ENCODE assay signal across 13 cellular contexts in genomic region chr16:4378202-4378666, GRCh38. TPM values are rescaled to one million over a fixed set of nuclear protein-coding genes. Genes with fewer than 3 reads are reported as not detected.
DNase-seq lines count a peak whose midpoint lies in the region; ATAC-seq and TF ChIP-seq lines count a peak whose summit lies in the region.
"Had no signal": no experiment of that assay in that cellular context is flagged by ENCODE, and none has a peak within 500 bp of the region (broad histone marks: within the 10 kb centered on the region; RNA-seq: fewer than 3 reads in every experiment).

No MANE protein-coding gene starts in this region.

- H3K9me3 Mint-ChIP-seq in Calu3 (ENCODE audit: low read depth, unreplicated experiment), result no peaks in the 10 kb centered on the region
- H3K9me3 Mint-ChIP-seq in activated T-helper 17 cell treated with anti-CD3 and anti-CD28 coated beads, Interleukin-2, amount 50 U/mL, for 72 hours, result no peaks in the 10 kb centered on the region
- no peaks in the 10 kb centered on the region for H3K9me3 Mint-ChIP-seq in activated CD8-positive, alpha-beta memory T cell treated with anti-CD3 and anti-CD28 coated beads, Interleukin-2, amount 10 ng/mL, durations not matched to agents 7 days and 5 days (ENCODE audit: low read depth)
- H3K9me3 Mint-ChIP-seq: activated naive CD4-positive, alpha-beta T cell treated with anti-CD3 and anti-CD28 coated beads, Interleukin-2, amount 50 U/mL, for 72 hours; T-helper 1 cell treated with Interleukin-12 subunit alpha and Interleukin-12 subunit beta and Interleukin-4 antibody, amounts not matched to agents 30 μg/mL and 1 μg/mL, for 36 hours had no signal

- peak overlapping the region; percentile 82 for H3K27ac ChIP-seq in left ventricle myocardium inferior (replicated peaks)

- peak overlapping the region; percentile 73 for H3K27ac Mint-ChIP-seq in Calu3 (ENCODE audit: unreplicated experiment)
- H3K27ac Mint-ChIP-seq in activated T-helper 17 cell treated with anti-CD3 and anti-CD28 coated beads, Interleukin-2, amount 50 U/mL, for 72 hours, result peak overlapping the region; percentile 83
- no peak overlapping the region for H3K27ac Mint-ChIP-seq in activated CD8-positive, alpha-beta memory T cell treated with anti-CD3 and anti-CD28 coated beads, Interleukin-2, amount 10 ng/mL, durations not matched to agents 7 days and 5 days
- H3K27ac Mint-ChIP-seq: CD4-positive, CD25-positive, alpha-beta regulatory T cell; T-helper 1 cell treated with Interleukin-12 subunit alpha and Interleukin-12 subunit beta and Interleukin-4 antibody, amounts not matched to agents 30 μg/mL and 1 μg/mL, for 36 hours had no signal

- intact Hi-C loops in Calu3 (cut with micrococcal nuclease; ENCODE audit: unreplicated experiment) (no loop called here), left ventricle myocardium inferior (cut with micrococcal nuclease) (no loop called here)

- H3K4me1 Mint-ChIP-seq in Calu3 (ENCODE audit: low read depth, unreplicated experiment), result peaks cover 49% of the 10 kb centered on the region
- H3K4me1 Mint-ChIP-seq in activated T-helper 17 cell treated with anti-CD3 and anti-CD28 coated beads, Interleukin-2, amount 50 U/mL, for 72 hours, result no peaks in the 10 kb centered on the region
- peaks cover 2% of the 10 kb centered on the region for H3K4me1 Mint-ChIP-seq in activated CD8-positive, alpha-beta memory T cell treated with anti-CD3 and anti-CD28 coated beads, Interleukin-2, amount 10 ng/mL, durations not matched to agents 7 days and 5 days

- DNase-seq in Calu3, result no peak
- DNase-seq in left ventricle myocardium inferior, result peak; percentile 54
- no peak for DNase-seq in NCI-H345 (lab: John Stamatoyannopoulos, UW)
- no peak for DNase-seq in inferior parietal cortex (ENCODE audit: extremely low spot score)
- DNase-seq in activated CD8-positive, alpha-beta memory T cell treated with anti-CD3 and anti-CD28 coated beads, Interleukin-2, amount 10 ng/mL, durations not matched to agents 7 days and 5 days, result no peak
- DNase-seq: CD4-positive, CD25-positive, alpha-beta regulatory T cell; NCI-H2029 had no signal

- H3K9me3 ChIP-seq in left ventricle myocardium inferior (replicated peaks) (no peaks in the 10 kb centered on the region), skeletal muscle satellite cell (replicated peaks; ENCODE audit: low read length) (no peaks in the 10 kb centered on the region)
- H3K9me3 ChIP-seq: HAP-1 had no signal

- H3K27me3 ChIP-seq in left ventricle myocardium inferior (ENCODE audit: low read depth) (no peaks in the 10 kb centered on the region), skeletal muscle satellite cell (ENCODE audit: control insufficient read depth, insufficient read depth, low read length) (no peaks in the 10 kb centered on the region)

- no peak for TF ChIP-seq CTCF in Calu3 (IDR thresholded peaks at IDR 0.05; ENCODE audit: unreplicated experiment)
- TF ChIP-seq CTCF in left ventricle myocardium inferior (IDR thresholded peaks at IDR 0.05; ENCODE audit: borderline replicate concordance), result no peak

- no peak overlapping the region for H3K9ac ChIP-seq in skeletal muscle satellite cell (ENCODE audit: low read depth, low read length)

- H3K36me3 Mint-ChIP-seq in Calu3 (ENCODE audit: insufficient read depth, unreplicated experiment), result peaks cover 77% of the 10 kb centered on the region
- H3K36me3 Mint-ChIP-seq in activated T-helper 17 cell treated with anti-CD3 and anti-CD28 coated beads, Interleukin-2, amount 50 U/mL, for 72 hours (ENCODE audit: low read depth), result peaks cover 9% of the 10 kb centered on the region
- peaks cover under 1% of the 10 kb centered on the region for H3K36me3 Mint-ChIP-seq in activated CD8-positive, alpha-beta memory T cell treated with anti-CD3 and anti-CD28 coated beads, Interleukin-2, amount 10 ng/mL, durations not matched to agents 7 days and 5 days
- H3K36me3 Mint-ChIP-seq: activated naive CD4-positive, alpha-beta T cell treated with anti-CD3 and anti-CD28 coated beads, Interleukin-2, amount 50 U/mL, for 72 hours; CD4-positive, CD25-positive, alpha-beta regulatory T cell had no signal

- no TSS peak for BruUV-seq in Calu3 (replicated peaks; lab: Mats Ljungman, UMichigan)

- H3K4me1 ChIP-seq in left ventricle myocardium inferior (peaks cover 84% of the 10 kb centered on the region), skeletal muscle satellite cell (ENCODE audit: control insufficient read depth, insufficient read depth, low read length) (peaks cover 66% of the 10 kb centered on the region)
- H3K4me1 ChIP-seq: HAP-1 had no signal

- peak overlapping the region; percentile 14 for H3K4me3 Mint-ChIP-seq in Calu3 (ENCODE audit: low read depth, unreplicated experiment)
- H3K4me3 Mint-ChIP-seq in activated T-helper 17 cell treated with anti-CD3 and anti-CD28 coated beads, Interleukin-2, amount 50 U/mL, for 72 hours, result no peak overlapping the region
- no peak overlapping the region for H3K4me3 Mint-ChIP-seq in activated CD8-positive, alpha-beta memory T cell treated with anti-CD3 and anti-CD28 coated beads, Interleukin-2, amount 10 ng/mL, durations not matched to agents 7 days and 5 days
- H3K4me3 Mint-ChIP-seq: T-helper 1 cell treated with Interleukin-12 subunit alpha and Interleukin-12 subunit beta and Interleukin-4 antibody, amounts not matched to agents 30 μg/mL and 1 μg/mL, for 36 hours had no signal

- CTCF ChIA-PET in Calu3 (lab: Charles Lee), result interaction anchor here (0.6 to 1.1 kb wide), 2 partner anchors 9 to 15 kb away, joined by 3 read pairs; no protein-coding TSS in a partner anchor
- CTCF ChIA-PET in activated CD8-positive, alpha-beta memory T cell treated with anti-CD3 and anti-CD28 coated beads, Interleukin-2, amount 10 ng/mL, durations not matched to agents 7 days and 5 days (lab: Charles Lee), result interaction anchor here (2.2 kb wide), 1 partner anchor 31 kb away, joined by 5 read pairs; no protein-coding TSS in a partner anchor

- peak overlapping the region; percentile 44 for H3K4me2 ChIP-seq in skeletal muscle satellite cell (ENCODE audit: low read length)

- H3K36me3 ChIP-seq in left ventricle myocardium inferior (peaks cover 27% of the 10 kb centered on the region), skeletal muscle satellite cell (ENCODE audit: insufficient read depth, low read length) (peaks cover 28% of the 10 kb centered on the region)
- H3K36me3 ChIP-seq: HAP-1 had no signal

- ATAC-seq in activated T-helper 17 cell treated with anti-CD3 and anti-CD28 coated beads, Interleukin-2, amount 50 U/mL, for 72 hours (replicated peaks), result no peak
- ATAC-seq in HG02973 (IDR thresholded peaks at IDR 0.05; ENCODE audit: unreplicated experiment), result no peak
- no peak for ATAC-seq in activated CD8-positive, alpha-beta memory T cell treated with anti-CD3 and anti-CD28 coated beads, Interleukin-2, amount 10 ng/mL, durations not matched to agents 7 days and 5 days

- no peak overlapping the region for H3K4me3 ChIP-seq in left ventricle myocardium inferior
- H3K4me3 ChIP-seq in skeletal muscle satellite cell (ENCODE audit: low read length), result no peak overlapping the region
- H3K4me3 ChIP-seq: HAP-1 had no signal

- H3K27me3 Mint-ChIP-seq in Calu3 (ENCODE audit: unreplicated experiment), result no peaks in the 10 kb centered on the region
- H3K27me3 Mint-ChIP-seq in activated T-helper 17 cell treated with anti-CD3 and anti-CD28 coated beads, Interleukin-2, amount 50 U/mL, for 72 hours, result no peaks in the 10 kb centered on the region
- no peaks in the 10 kb centered on the region for H3K27me3 Mint-ChIP-seq in activated CD8-positive, alpha-beta memory T cell treated with anti-CD3 and anti-CD28 coated beads, Interleukin-2, amount 10 ng/mL, durations not matched to agents 7 days and 5 days
- H3K27me3 Mint-ChIP-seq: CD4-positive, CD25-positive, alpha-beta regulatory T cell had no signal

RNA-seq across cellular contexts. Expression of gene VASN, which starts 6.6 kb away (rescaled TPM):
- total RNA-seq in Calu3 (2022) (18.1 and 22.4 TPM in 2 replicates), left ventricle myocardium inferior (5.5 TPM)
- under 1 TPM; 0.11 to 0.29 TPM for total RNA-seq in activated T-helper 17 cell treated with anti-CD3 and anti-CD28 coated beads, Interleukin-2, amount 50 U/mL, for 72 hours
- 137 and 165 TPM in 2 replicates for total RNA-seq in skeletal muscle satellite cell (2012; rRNA removed)
- total RNA-seq in activated CD8-positive, alpha-beta memory T cell treated with anti-CD3 and anti-CD28 coated beads, Interleukin-2, amount 10 ng/mL, durations not matched to agents 7 days and 5 days, result not detected
- total RNA-seq: activated naive CD4-positive, alpha-beta T cell treated with anti-CD3 and anti-CD28 coated beads, Interleukin-2, amount 50 U/mL, for 72 hours had no signal

RNA-seq across cellular contexts. Expression of gene PAM16, which starts 27.1 kb away (rescaled TPM):
- 72.7 and 85.3 TPM in 2 replicates for total RNA-seq in Calu3 (2022)
- 10 to 100 TPM; 40.4 to 74.7 TPM for total RNA-seq in activated T-helper 17 cell treated with anti-CD3 and anti-CD28 coated beads, Interleukin-2, amount 50 U/mL, for 72 hours
- total RNA-seq in left ventricle myocardium inferior, result 67.3 TPM
- total RNA-seq in skeletal muscle satellite cell (2012; rRNA removed), result 37.8 and 62.3 TPM in 2 replicates
- 10 to 100 TPM; 47.5 to 49.4 TPM for total RNA-seq in activated CD8-positive, alpha-beta memory T cell treated with anti-CD3 and anti-CD28 coated beads, Interleukin-2, amount 10 ng/mL, durations not matched to agents 7 days and 5 days

RNA-seq across cellular contexts. Expression of gene CORO7, which starts 38.2 kb away (rescaled TPM):
- 49.7 and 51.0 TPM in 2 replicates for total RNA-seq in Calu3 (2022)
- 100 to 1,000 TPM in 1 of 2 donors, 10 to 100 TPM in 1; 82.6 to 114 TPM for total RNA-seq in activated T-helper 17 cell treated with anti-CD3 and anti-CD28 coated beads, Interleukin-2, amount 50 U/mL, for 72 hours
- total RNA-seq in left ventricle myocardium inferior, result 12.5 TPM
- total RNA-seq in skeletal muscle satellite cell (2012; rRNA removed), result 11.9 and 16.6 TPM in 2 replicates
- 100 to 1,000 TPM; 142 to 246 TPM for total RNA-seq in activated CD8-positive, alpha-beta memory T cell treated with anti-CD3 and anti-CD28 coated beads, Interleukin-2, amount 10 ng/mL, durations not matched to agents 7 days and 5 days

RNA-seq across cellular contexts. Expression of gene DNAJA3, which starts 47.4 kb away (rescaled TPM):
- total RNA-seq in Calu3 (2022) (93.1 and 99.2 TPM in 2 replicates), left ventricle myocardium inferior (74.2 TPM)
- total RNA-seq in activated T-helper 17 cell treated with anti-CD3 and anti-CD28 coated beads, Interleukin-2, amount 50 U/mL, for 72 hours, result 10 to 100 TPM; 50.3 to 81.1 TPM
- 54.2 and 63.1 TPM in 2 replicates for total RNA-seq in skeletal muscle satellite cell (2012; rRNA removed)
- 10 to 100 TPM; 64.0 to 68.7 TPM for total RNA-seq in activated CD8-positive, alpha-beta memory T cell treated with anti-CD3 and anti-CD28 coated beads, Interleukin-2, amount 10 ng/mL, durations not matched to agents 7 days and 5 days
